Comparison of ENCODE assay signal across 1 cellular context in the genomic region with DNA sequence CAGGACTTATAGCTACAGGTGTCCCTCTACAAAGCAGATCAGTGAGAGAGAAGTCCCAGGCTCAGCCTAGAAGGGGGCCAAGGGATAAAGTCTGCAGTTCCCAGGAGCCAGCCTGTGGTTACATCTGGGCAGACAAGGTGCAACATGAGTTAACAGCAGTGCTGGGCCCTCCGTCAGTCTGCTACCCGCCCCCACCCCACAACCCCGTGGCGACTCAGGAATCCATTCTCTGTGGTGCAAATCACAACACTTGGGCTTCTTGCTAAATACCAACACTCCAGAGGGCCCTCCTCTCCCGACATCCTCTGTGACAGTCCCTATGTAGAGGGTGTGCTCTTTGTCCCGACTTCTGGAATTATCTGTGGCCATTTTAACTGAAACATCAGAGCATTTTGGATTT.
TF ChIP-seq lines count a peak whose summit lies in the region.

No MANE protein-coding gene starts in this region.

TF ChIP-seq in H1, 55 proteins besides CTCF, POLR2A, EP300 and RAD21:
- no peak for TF ChIP-seq KDM5A (IDR thresholded peaks at IDR 0.05; ENCODE audit: low read length)
- peak; percentile 28; the same call in 1 of the 2 replicates for TF ChIP-seq TEAD4 (IDR thresholded peaks at IDR 0.05; ENCODE audit: low read depth, low read length)
TF ChIP-seq in H1: peak in this region for 1.
